Comparison of ENCODE assay signal across 1 cellular context in genomic region chr6:155155787-155156447, GRCh38.
TF ChIP-seq lines count a peak whose summit lies in the region.

No MANE protein-coding gene starts in this region.

TF ChIP-seq in GM23338, 12 proteins besides CTCF, POLR2A, EP300 and RAD21 (continued from another document):
- no peak for TF ChIP-seq EZH2 (IDR thresholded peaks at IDR 0.05; ENCODE audit: low read depth, unreplicated experiment)
